In genomic region chr5:111003623-111004022, GRCh38 we compare ENCODE assay signal across 26 cellular contexts.
"Had no signal": no experiment of that assay in that cellular context is flagged by ENCODE, and none has a peak within 500 bp of the region (broad histone marks: within the 10 kb centered on the region; RNA-seq: fewer than 3 reads in every experiment).

No MANE protein-coding gene starts in this region.

- H3K4me1 ChIP-seq: neural progenitor cell, parathyroid adenoma, psoas muscle, suprapubic skin, testis, tibial artery, transverse colon, upper lobe of left lung, vagina had no signal

- H3K27ac ChIP-seq: neural progenitor cell, ovary, parathyroid adenoma, psoas muscle, skin epidermis, suprapubic skin, testis, tibial artery, transverse colon, upper lobe of left lung, vagina had no signal

- H3K4me2 ChIP-seq: neural progenitor cell had no signal

- H3K79me2 ChIP-seq: parathyroid adenoma had no signal

- FAIRE-seq: urothelium cell line had no signal

- H3K9me3 ChIP-seq: ovary, psoas muscle, suprapubic skin, testis, tibial artery, transverse colon, upper lobe of left lung, vagina had no signal

- ATAC-seq: naive thymus-derived CD4-positive, alpha-beta T cell; natural killer cell; psoas muscle; right cardiac atrium; sciatic nerve; stimulated activated naive B cell treated with anti-CD40 and anti-IgM and Interleukin-4, amounts not matched to agents 10 μg/mL and 1 μg/mL and 100 μg/mL, for 72 hours; stimulated activated naive CD8-positive, alpha-beta T cell treated with anti-CD3 and anti-CD28 coated beads, Interleukin-15, amount 100 ng/mL, for 72 hours; stimulated activated naive CD8-positive, alpha-beta T cell treated with anti-CD3 and anti-CD28 coated beads, Interleukin-15, Interleukin-2, amounts not matched to agents 100 U/mL and 50 U/mL, for 24 hours had no signal

- H2AFZ ChIP-seq: neural progenitor cell, parathyroid adenoma had no signal

- H3K4me3 ChIP-seq: neural progenitor cell, ovary, psoas muscle, skin epidermis, suprapubic skin, testis, tibial artery, transverse colon, upper lobe of left lung, vagina had no signal

- H3K9ac ChIP-seq: neural progenitor cell, parathyroid adenoma had no signal

- DNase-seq: naive thymus-derived CD4-positive, alpha-beta T cell; natural killer cell; occipital lobe; ovary; posterior cingulate gyrus; psoas muscle; right cardiac atrium; stimulated activated CD4-positive, alpha-beta T cell treated with anti-CD3 and anti-CD28 coated beads, Interleukin-15, amount 100 ng/mL, for 24 hours; stimulated activated CD4-positive, alpha-beta T cell treated with anti-CD3 and anti-CD28 coated beads, Interleukin-2, amount 100 ng/mL, for 24 hours; stimulated activated CD4-positive, alpha-beta T cell treated with anti-CD3 and anti-CD28 coated beads, Interleukin-2, amount 100 ng/mL, for 48 hours; stimulated activated CD4-positive, alpha-beta T cell treated with anti-CD3 and anti-CD28 coated beads, Interleukin-4, amount 100 ng/mL, for 24 hours; stimulated activated naive B cell treated with anti-CD40 and anti-IgM and Interleukin-4, amounts not matched to agents 10 μg/mL and 1 μg/mL and 100 μg/mL, for 72 hours; stimulated activated naive CD8-positive, alpha-beta T cell treated with anti-CD3 and anti-CD28 coated beads, Interleukin-15, amount 100 ng/mL, for 72 hours; stimulated activated naive CD8-positive, alpha-beta T cell treated with anti-CD3 and anti-CD28 coated beads, Interleukin-15, Interleukin-2, amounts not matched to agents 100 U/mL and 50 U/mL, for 24 hours; substantia nigra; testis; tibial artery; transverse colon; upper lobe of left lung had no signal

- H3K36me3 ChIP-seq: neural progenitor cell, ovary, suprapubic skin, tibial artery, transverse colon, upper lobe of left lung, vagina had no signal

- H3K27me3 ChIP-seq: neural progenitor cell, ovary, suprapubic skin, testis, tibial artery, transverse colon, upper lobe of left lung, vagina had no signal
